ENCODE assay signal across 37 cellular contexts in genomic region chr12:5562581-5562980, GRCh38.
"Had no signal": no experiment of that assay in that cellular context is flagged by ENCODE, and none has a peak within 500 bp of the region (broad histone marks: within the 10 kb centered on the region; RNA-seq: fewer than 3 reads in every experiment).

No MANE protein-coding gene starts in this region.

- H3K36me3 ChIP-seq: ascending aorta, cardiac muscle cell had no signal

- H3K9me3 ChIP-seq: ascending aorta had no signal

- H3K27ac ChIP-seq: ascending aorta, cardiac muscle cell, VCaP had no signal

- FAIRE-seq: TTC549 had no signal

- H3K4me1 ChIP-seq: ascending aorta had no signal

- ATAC-seq: activated CD8-positive, alpha-beta T cell treated with anti-CD3 and anti-CD28 coated beads for 36 hours; activated naive CD8-positive, alpha-beta T cell treated with anti-CD3 and anti-CD28 coated beads, Interleukin-2, amount 50 U/mL, for 24 hours; activated T-cell treated with anti-CD3 and anti-CD28 coated beads, Interleukin-2, amount 50 U/mL, for 4 hours; activated T-cell treated with anti-CD3 and anti-CD28 coated beads, Interleukin-2, amount 50 U/mL, for 72 hours; activated T-helper 17 cell treated with anti-CD3 and anti-CD28 coated beads, Interleukin-2, amount 50 U/mL, for 72 hours had no signal

- H3K27ac Mint-ChIP-seq: activated B cell treated with CpG ODN at 0.5 μM for 24 hours; activated CD4-positive, alpha-beta memory T cell treated with anti-CD3 and anti-CD28 coated beads for 36 hours; activated CD4-positive, alpha-beta T cell treated with anti-CD3 and anti-CD28 coated beads, Interleukin-2, amount 10 ng/mL, durations not matched to agents 24 days and 14 days; activated CD8-positive, alpha-beta T cell treated with anti-CD3 and anti-CD28 coated beads for 36 hours; activated naive CD4-positive, alpha-beta T cell treated with anti-CD3 and anti-CD28 coated beads, Interleukin-2, amount 10 ng/mL, durations not matched to agents 7 days and 5 days; activated naive CD4-positive, alpha-beta T cell treated with anti-CD3 and anti-CD28 coated beads, Interleukin-2, amount 50 U/mL, for 24 hours; activated naive CD8-positive, alpha-beta T cell; activated naive CD8-positive, alpha-beta T cell treated with anti-CD3 and anti-CD28 coated beads, Interleukin-2, amount 10 ng/mL, durations not matched to agents 7 days and 5 days; activated naive CD8-positive, alpha-beta T cell treated with anti-CD3 and anti-CD28 coated beads, Interleukin-2, amount 50 U/mL, for 24 hours; activated T-cell treated with anti-CD3 and anti-CD28 coated beads, Interleukin-2, amount 50 U/mL, for 72 hours; activated T-helper 1 cell treated with anti-CD3 and anti-CD28 coated beads, Interleukin-12 subunit alpha, Interleukin-12 subunit beta, Interleukin-2, Interleukin-4 antibody, amounts not matched to agents 30 ng/mL and 10 ng/mL and 1 ng/mL, durations not matched to agents 14 hours and 24 hours and 36 hours; activated T-helper 17 cell treated with anti-CD3 and anti-CD28 coated beads, Interleukin-2, amount 50 U/mL, for 72 hours; brain; T-helper 1 cell treated with Interleukin-12 subunit alpha and Interleukin-12 subunit beta and Interleukin-4 antibody, amounts not matched to agents 30 μg/mL and 1 μg/mL, for 36 hours; T-helper 2 cell treated with Interferon-gamma antibody and Interleukin-4, amounts not matched to agents 5 μg/mL and 100 μg/mL, for 36 hours had no signal

- H3K4me3 Mint-ChIP-seq: activated B cell treated with CpG ODN at 0.5 μM for 24 hours; activated CD4-positive, alpha-beta memory T cell treated with anti-CD3 and anti-CD28 coated beads for 36 hours; activated CD4-positive, alpha-beta T cell treated with anti-CD3 and anti-CD28 coated beads, Interleukin-2, amount 10 ng/mL, durations not matched to agents 24 days and 14 days; activated CD8-positive, alpha-beta T cell treated with anti-CD3 and anti-CD28 coated beads for 36 hours; activated naive CD4-positive, alpha-beta T cell treated with anti-CD3 and anti-CD28 coated beads, Interleukin-2, amount 10 ng/mL, durations not matched to agents 7 days and 5 days; activated naive CD4-positive, alpha-beta T cell treated with anti-CD3 and anti-CD28 coated beads, Interleukin-2, amount 50 U/mL, for 24 hours; activated naive CD8-positive, alpha-beta T cell; activated naive CD8-positive, alpha-beta T cell treated with anti-CD3 and anti-CD28 coated beads, Interleukin-2, amount 10 ng/mL, durations not matched to agents 7 days and 5 days; activated naive CD8-positive, alpha-beta T cell treated with anti-CD3 and anti-CD28 coated beads, Interleukin-2, amount 50 U/mL, for 24 hours; activated T-cell treated with anti-CD3 and anti-CD28 coated beads, Interleukin-2, amount 50 U/mL, for 4 hours; activated T-cell treated with anti-CD3 and anti-CD28 coated beads, Interleukin-2, amount 50 U/mL, for 72 hours; activated T-helper 1 cell treated with anti-CD3 and anti-CD28 coated beads, Interleukin-12 subunit alpha, Interleukin-12 subunit beta, Interleukin-2, Interleukin-4 antibody, amounts not matched to agents 30 ng/mL and 10 ng/mL and 1 ng/mL, durations not matched to agents 14 hours and 24 hours and 36 hours; activated T-helper 17 cell treated with anti-CD3 and anti-CD28 coated beads, Interleukin-2, amount 50 U/mL, for 72 hours; brain; central memory CD8-positive, alpha-beta T cell; T-helper 1 cell treated with Interleukin-12 subunit alpha and Interleukin-12 subunit beta and Interleukin-4 antibody, amounts not matched to agents 30 μg/mL and 1 μg/mL, for 36 hours; T-helper 2 cell treated with Interferon-gamma antibody and Interleukin-4, amounts not matched to agents 5 μg/mL and 100 μg/mL, for 36 hours had no signal

- H3K36me3 Mint-ChIP-seq: activated CD4-positive, alpha-beta memory T cell treated with anti-CD3 and anti-CD28 coated beads for 36 hours; activated naive CD4-positive, alpha-beta T cell treated with anti-CD3 and anti-CD28 coated beads, Interleukin-2, amount 10 ng/mL, durations not matched to agents 7 days and 5 days; activated naive CD4-positive, alpha-beta T cell treated with anti-CD3 and anti-CD28 coated beads, Interleukin-2, amount 50 U/mL, for 24 hours; activated naive CD8-positive, alpha-beta T cell; activated naive CD8-positive, alpha-beta T cell treated with anti-CD3 and anti-CD28 coated beads, Interleukin-2, amount 10 ng/mL, durations not matched to agents 7 days and 5 days; brain had no signal

- H3K27me3 ChIP-seq: ascending aorta, cardiac muscle cell had no signal

- H3K27me3 Mint-ChIP-seq: activated naive CD4-positive, alpha-beta T cell treated with anti-CD3 and anti-CD28 coated beads, Interleukin-2, amount 10 ng/mL, durations not matched to agents 7 days and 5 days had no signal

- H3K9me3 Mint-ChIP-seq: activated B cell treated with CpG ODN at 0.5 μM for 24 hours; activated CD4-positive, alpha-beta memory T cell treated with anti-CD3 and anti-CD28 coated beads for 36 hours; activated CD4-positive, alpha-beta T cell treated with anti-CD3 and anti-CD28 coated beads, Interleukin-2, amount 10 ng/mL, durations not matched to agents 24 days and 14 days; activated CD8-positive, alpha-beta T cell treated with anti-CD3 and anti-CD28 coated beads for 36 hours; activated naive CD4-positive, alpha-beta T cell treated with anti-CD3 and anti-CD28 coated beads, Interleukin-2, amount 10 ng/mL, durations not matched to agents 7 days and 5 days; activated naive CD4-positive, alpha-beta T cell treated with anti-CD3 and anti-CD28 coated beads, Interleukin-2, amount 50 U/mL, for 24 hours; activated naive CD8-positive, alpha-beta T cell treated with anti-CD3 and anti-CD28 coated beads, Interleukin-2, amount 10 ng/mL, durations not matched to agents 7 days and 5 days; activated naive CD8-positive, alpha-beta T cell treated with anti-CD3 and anti-CD28 coated beads, Interleukin-2, amount 50 U/mL, for 24 hours; activated T-cell treated with anti-CD3 and anti-CD28 coated beads, Interleukin-2, amount 50 U/mL, for 4 hours; activated T-cell treated with anti-CD3 and anti-CD28 coated beads, Interleukin-2, amount 50 U/mL, for 72 hours; activated T-helper 1 cell treated with anti-CD3 and anti-CD28 coated beads, Interleukin-12 subunit alpha, Interleukin-12 subunit beta, Interleukin-2, Interleukin-4 antibody, amounts not matched to agents 30 ng/mL and 10 ng/mL and 1 ng/mL, durations not matched to agents 14 hours and 24 hours and 36 hours; activated T-helper 17 cell treated with anti-CD3 and anti-CD28 coated beads, Interleukin-2, amount 50 U/mL, for 72 hours; central memory CD8-positive, alpha-beta T cell; T-helper 1 cell treated with Interleukin-12 subunit alpha and Interleukin-12 subunit beta and Interleukin-4 antibody, amounts not matched to agents 30 μg/mL and 1 μg/mL, for 36 hours; T-helper 2 cell treated with Interferon-gamma antibody and Interleukin-4, amounts not matched to agents 5 μg/mL and 100 μg/mL, for 36 hours had no signal

- DNase-seq: activated B cell treated with CpG ODN at 0.5 μM for 24 hours; activated CD4-positive, alpha-beta memory T cell treated with anti-CD3 and anti-CD28 coated beads for 36 hours; activated CD4-positive, alpha-beta T cell treated with anti-CD3 and anti-CD28 coated beads for 4 hours; activated CD4-positive, alpha-beta T cell treated with anti-CD3 and anti-CD28 coated beads, Interleukin-2, amount 10 ng/mL, durations not matched to agents 24 days and 14 days; activated CD4-positive, alpha-beta T cell treated with anti-CD3 and anti-CD28 coated beads, Interleukin-2, amount 50 U/mL, for 1 hour; activated CD4-positive, alpha-beta T cell treated with anti-CD3 and anti-CD28 coated beads, Interleukin-2, amount 50 U/mL, for 4 hours; activated CD4-positive, CD25-positive, alpha-beta regulatory T cell treated with anti-CD3 and anti-CD28 coated beads, Interleukin-2, amount 50 U/mL, for 72 hours; activated CD8-positive, alpha-beta memory T cell treated with anti-CD3 and anti-CD28 coated beads, Interleukin-2, amount 50 U/mL, for 4 hours; activated CD8-positive, alpha-beta T cell treated with anti-CD3 and anti-CD28 coated beads for 36 hours; activated effector memory CD4-positive, alpha-beta T cell treated with anti-CD3 and anti-CD28 coated beads, Interleukin-2, amount 50 U/mL, for 16 hours; activated naive CD4-positive, alpha-beta T cell treated with anti-CD3 and anti-CD28 coated beads, Interleukin-2, amount 10 ng/mL, durations not matched to agents 7 days and 5 days; activated naive CD4-positive, alpha-beta T cell treated with Interleukin-2 at 50 U/mL for 16 hours; activated naive CD8-positive, alpha-beta T cell treated with anti-CD3 and anti-CD28 coated beads, Interleukin-2, amount 10 ng/mL, durations not matched to agents 7 days and 5 days; activated naive CD8-positive, alpha-beta T cell treated with anti-CD3 and anti-CD28 coated beads, Interleukin-2, amount 50 U/mL, for 24 hours; activated T-cell treated with anti-CD3 and anti-CD28 coated beads for 4 hours; activated T-cell treated with anti-CD3 and anti-CD28 coated beads, Interleukin-2, amount 50 U/mL, for 1 hour; activated T-cell treated with anti-CD3 and anti-CD28 coated beads, Interleukin-2, amount 50 U/mL, for 4 hours; activated T-cell treated with anti-CD3 and anti-CD28 coated beads, Interleukin-2, amount 50 U/mL, for 72 hours; amygdala; anterior cingulate cortex; caudate nucleus; cerebellar nuclear complex; T-helper 1 cell; T-helper 2 cell; T-helper 9 cell had no signal

- H3K4me3 ChIP-seq: ascending aorta, cardiac muscle cell had no signal

- H3K4me1 Mint-ChIP-seq: activated B cell treated with CpG ODN at 0.5 μM for 24 hours; activated CD4-positive, alpha-beta T cell treated with anti-CD3 and anti-CD28 coated beads, Interleukin-2, amount 10 ng/mL, durations not matched to agents 24 days and 14 days; activated naive CD4-positive, alpha-beta T cell treated with anti-CD3 and anti-CD28 coated beads, Interleukin-2, amount 10 ng/mL, durations not matched to agents 7 days and 5 days; activated naive CD4-positive, alpha-beta T cell treated with anti-CD3 and anti-CD28 coated beads, Interleukin-2, amount 50 U/mL, for 24 hours; activated naive CD8-positive, alpha-beta T cell treated with anti-CD3 and anti-CD28 coated beads, Interleukin-2, amount 10 ng/mL, durations not matched to agents 7 days and 5 days; activated naive CD8-positive, alpha-beta T cell treated with anti-CD3 and anti-CD28 coated beads, Interleukin-2, amount 50 U/mL, for 24 hours; activated T-helper 17 cell treated with anti-CD3 and anti-CD28 coated beads, Interleukin-2, amount 50 U/mL, for 72 hours; central memory CD8-positive, alpha-beta T cell had no signal
